11 cellular contexts compared by ENCODE assay signal in genomic region chr3:46440531-46441294, GRCh38. TPM values are rescaled to one million over a fixed set of nuclear protein-coding genes. Genes with fewer than 3 reads are reported as not detected.
DNase-seq lines count a peak whose midpoint lies in the region; ATAC-seq and TF ChIP-seq lines count a peak whose summit lies in the region.
"Had no signal": no experiment of that assay in that cellular context is flagged by ENCODE, and none has a peak within 500 bp of the region (broad histone marks: within the 10 kb centered on the region; RNA-seq: fewer than 3 reads in every experiment).

No MANE protein-coding gene starts in this region.

- no peaks in the 10 kb centered on the region for H4K20me1 ChIP-seq in KMS-11 (ENCODE audit: insufficient read depth)

- H3K4me1 Mint-ChIP-seq in CD4-positive, CD25-positive, alpha-beta regulatory T cell, result peaks cover 8 to 11% (median 9%) of the 10 kb centered on the region in 4 donors
- H3K4me1 Mint-ChIP-seq in activated naive CD8-positive, alpha-beta T cell treated with anti-CD3 and anti-CD28 coated beads, Interleukin-2, amount 50 U/mL, for 24 hours, result peaks cover 25% of the 10 kb centered on the region
- H3K4me1 Mint-ChIP-seq: brain had no signal

- peak in 1 of 3 donors; percentile 52 for DNase-seq in CD4-positive, CD25-positive, alpha-beta regulatory T cell
- DNase-seq in activated naive CD8-positive, alpha-beta T cell treated with anti-CD3 and anti-CD28 coated beads, Interleukin-2, amount 50 U/mL, for 24 hours, result peak; percentile 17
- no peak for DNase-seq in ecto neural progenitor cell (ENCODE audit: low spot score)
- no peak for DNase-seq in globus pallidus (ENCODE audit: low spot score)
- DNase-seq in NCI-H748 (lab: John Stamatoyannopoulos, UW; ENCODE audit: unreplicated experiment), result no peak
- DNase-seq: EL had no signal

- H3K27ac ChIP-seq in CD4-positive, CD25-positive, alpha-beta regulatory T cell (ENCODE audit: insufficient read depth, low read length, poor library complexity, severe bottlenecking), result no peak overlapping the region
- no peak overlapping the region for H3K27ac ChIP-seq in KMS-11

- H3K36me3 Mint-ChIP-seq in CD4-positive, CD25-positive, alpha-beta regulatory T cell, result no peaks in the 10 kb centered on the region
- no peaks in the 10 kb centered on the region for H3K36me3 Mint-ChIP-seq in activated naive CD8-positive, alpha-beta T cell treated with anti-CD3 and anti-CD28 coated beads, Interleukin-2, amount 50 U/mL, for 24 hours (ENCODE audit: low read depth)
- H3K36me3 Mint-ChIP-seq: brain had no signal

- H3K36me3 ChIP-seq in CD4-positive, CD25-positive, alpha-beta regulatory T cell (ENCODE audit: control insufficient read depth, insufficient read depth, low read length), result no peaks in the 10 kb centered on the region
- no peaks in the 10 kb centered on the region for H3K36me3 ChIP-seq in KMS-11 (ENCODE audit: insufficient read depth)

- H3K27me3 Mint-ChIP-seq in CD4-positive, CD25-positive, alpha-beta regulatory T cell, result no peaks in the 10 kb centered on the region
- H3K27me3 Mint-ChIP-seq in activated naive CD8-positive, alpha-beta T cell treated with anti-CD3 and anti-CD28 coated beads, Interleukin-2, amount 50 U/mL, for 24 hours, result no peaks in the 10 kb centered on the region

- H3K9me3 Mint-ChIP-seq in CD4-positive, CD25-positive, alpha-beta regulatory T cell, result peaks cover 0 to 2% (median 0%) of the 10 kb centered on the region in 7 donors
- no peaks in the 10 kb centered on the region for H3K9me3 Mint-ChIP-seq in activated naive CD8-positive, alpha-beta T cell treated with anti-CD3 and anti-CD28 coated beads, Interleukin-2, amount 50 U/mL, for 24 hours
- H3K9me3 Mint-ChIP-seq: brain had no signal

- no peak for TF ChIP-seq CTCF in KMS-11 (conservative IDR thresholded peaks at IDR 0.05; ENCODE audit: low read depth, low read length)

- H3K79me2 ChIP-seq in KMS-11 (ENCODE audit: insufficient read depth, low read depth), result no peaks in the 10 kb centered on the region

- H3K4me1 ChIP-seq in CD4-positive, CD25-positive, alpha-beta regulatory T cell (ENCODE audit: control insufficient read depth, insufficient read depth, low read length, poor library complexity, severe bottlenecking), result no peaks in the 10 kb centered on the region
- peaks cover 16% of the 10 kb centered on the region for H3K4me1 ChIP-seq in KMS-11 (ENCODE audit: low read depth, poor library complexity, severe bottlenecking)

- no peak overlapping the region for H3K4me3 ChIP-seq in CD4-positive, CD25-positive, alpha-beta regulatory T cell (ENCODE audit: low read depth, low read length)
- H3K4me3 ChIP-seq in KMS-11 (IDR thresholded peaks at IDR 0.05; ENCODE audit: insufficient read depth, low read depth, low read length), result no peak overlapping the region

- H3K27me3 ChIP-seq in CD4-positive, CD25-positive, alpha-beta regulatory T cell (ENCODE audit: control insufficient read depth, insufficient read depth, low read length), result no peaks in the 10 kb centered on the region
- no peaks in the 10 kb centered on the region for H3K27me3 ChIP-seq in KMS-11 (ENCODE audit: insufficient read depth, low read depth)

- peak overlapping the region; percentile 25; the same call in 1 of the 2 replicates for H3K4me2 ChIP-seq in KMS-11

- peak; percentile 64 to 83 for ATAC-seq in CD4-positive, CD25-positive, alpha-beta regulatory T cell (ENCODE audit: low read depth in 2 of 2)
- ATAC-seq in GM19463 (IDR thresholded peaks at IDR 0.05; ENCODE audit: unreplicated experiment), result peak; percentile 50
- peak; percentile 93 for ATAC-seq in activated naive CD8-positive, alpha-beta T cell treated with anti-CD3 and anti-CD28 coated beads, Interleukin-2, amount 50 U/mL, for 24 hours
- ATAC-seq in GM19328 (IDR thresholded peaks at IDR 0.05; ENCODE audit: unreplicated experiment), result no peak

- peak overlapping the region; percentile 21 to 45 (median 34) for H3K27ac Mint-ChIP-seq in CD4-positive, CD25-positive, alpha-beta regulatory T cell
- H3K27ac Mint-ChIP-seq in activated naive CD8-positive, alpha-beta T cell treated with anti-CD3 and anti-CD28 coated beads, Interleukin-2, amount 50 U/mL, for 24 hours, result no peak overlapping the region
- H3K27ac Mint-ChIP-seq: brain had no signal

- no peak overlapping the region; the same call in 1 of the 2 replicates for H2AFZ ChIP-seq in KMS-11 (ENCODE audit: low read depth)

- no peak overlapping the region for H3K9ac ChIP-seq in KMS-11

- H3K4me3 Mint-ChIP-seq in CD4-positive, CD25-positive, alpha-beta regulatory T cell, result no peak overlapping the region
- no peak overlapping the region for H3K4me3 Mint-ChIP-seq in activated naive CD8-positive, alpha-beta T cell treated with anti-CD3 and anti-CD28 coated beads, Interleukin-2, amount 50 U/mL, for 24 hours
- H3K4me3 Mint-ChIP-seq: brain had no signal

- H3K9me3 ChIP-seq in CD4-positive, CD25-positive, alpha-beta regulatory T cell (ENCODE audit: control insufficient read depth in 2 of 2, low read length in 2 of 2), result no peaks in the 10 kb centered on the region

RNA-seq across cellular contexts. Expression of gene LTF, which starts 24.0 kb away (rescaled TPM):
- total RNA-seq in CD4-positive, CD25-positive, alpha-beta regulatory T cell, result not detected
- polyA plus RNA-seq in CD4-positive, CD25-positive, alpha-beta regulatory T cell, result not detected
- total RNA-seq: NCI-H460 had no signal

RNA-seq across cellular contexts. Expression of gene CCRL2, which starts 33.7 kb away (rescaled TPM):
- 10.6 TPM for total RNA-seq in CD4-positive, CD25-positive, alpha-beta regulatory T cell
- 1 to 10 TPM; 1.4 to 2.2 (median 1.9) TPM for polyA plus RNA-seq in CD4-positive, CD25-positive, alpha-beta regulatory T cell
- total RNA-seq: NCI-H460 had no signal

RNA-seq across cellular contexts. Expression of gene RTP3, which starts 57.1 kb away (rescaled TPM):
- total RNA-seq in CD4-positive, CD25-positive, alpha-beta regulatory T cell, result not detected
- polyA plus RNA-seq in CD4-positive, CD25-positive, alpha-beta regulatory T cell, result not detected
- total RNA-seq: NCI-H460 had no signal
